9 cellular contexts compared by ENCODE assay signal in the genomic region with DNA sequence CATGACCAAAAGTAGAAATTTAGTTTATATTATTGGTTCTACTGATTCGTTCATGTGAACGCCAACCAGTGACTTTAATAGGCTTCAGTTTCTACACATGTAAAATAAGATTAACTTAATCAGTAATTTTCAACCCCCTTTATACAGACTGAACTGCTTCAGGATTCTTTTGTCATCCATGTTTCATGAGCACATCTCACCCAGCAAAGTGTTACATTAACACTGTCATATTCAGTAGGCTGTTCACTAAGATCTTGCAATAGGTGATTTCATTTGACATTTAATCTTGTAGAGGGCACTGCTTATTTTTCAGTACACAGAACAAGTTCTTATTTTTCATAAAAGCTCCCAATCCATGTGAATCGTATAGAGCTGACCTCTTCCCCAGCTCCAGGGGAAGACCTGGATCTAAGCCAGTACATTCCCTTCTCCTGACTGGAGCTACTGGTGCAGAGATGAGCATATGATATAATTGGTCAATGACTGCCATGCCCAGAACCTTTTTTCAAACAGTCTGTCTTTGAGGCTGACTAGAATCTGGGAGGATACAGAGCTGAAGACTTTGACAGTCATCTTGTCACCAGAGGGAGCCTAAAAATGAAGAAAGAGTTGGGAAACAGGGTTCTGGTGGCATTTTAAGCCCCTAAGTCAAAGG.
DNase-seq lines count a peak whose midpoint lies in the region; ATAC-seq and TF ChIP-seq lines count a peak whose summit lies in the region.
"Had no signal": no experiment of that assay in that cellular context is flagged by ENCODE, and none has a peak within 500 bp of the region (broad histone marks: within the 10 kb centered on the region; RNA-seq: fewer than 3 reads in every experiment).

No MANE protein-coding gene starts in this region.

- TF ChIP-seq CTCF in AG04450 (IDR thresholded peaks at IDR 0.05; ENCODE audit: low read depth, low read length) (no peak), esophagus muscularis mucosa (IDR thresholded peaks at IDR 0.05) (no peak)

- H3K27ac ChIP-seq in AG04450 (ENCODE audit: low read depth, low read length) (peak overlapping the region; percentile 81), esophagus muscularis mucosa (replicated peaks in 1 of 4) (peak overlapping the region in 1 of 4 donors; percentile 17)

- DNase-seq in AG04450 (ENCODE audit: low read depth, low spot score), result peak; percentile 85
- peak; percentile 96 for DNase-seq in HS-5 (ENCODE audit: low read depth)
- peak; percentile 71 for DNase-seq in amniotic stem cell (lab: John Stamatoyannopoulos, UW)
- peak; percentile 94 for DNase-seq in iris pigment epithelial cell (ENCODE audit: low read depth)
- no peak for DNase-seq in NCI-H187 treated with DMSO at 0.1 percent for 48 hours (lab: John Stamatoyannopoulos, UW)
- DNase-seq in esophagus muscularis mucosa (ENCODE audit: extremely low spot score), result no peak
- no peak for DNase-seq in activated effector memory CD4-positive, alpha-beta T cell treated with Interleukin-2 at 50 U/mL for 16 hours
- DNase-seq: DMS79 treated with DMSO at 0.1 percent for 48 hours had no signal

- ATAC-seq in GM18519 (IDR thresholded peaks at IDR 0.05; ENCODE audit: low FRiP score, unreplicated experiment), result no peak

- H3K27me3 ChIP-seq in AG04450 (ENCODE audit: control insufficient read depth, insufficient read depth, low read length) (no peaks in the 10 kb centered on the region), esophagus muscularis mucosa (no peaks in the 10 kb centered on the region)

- H3K4me1 ChIP-seq in esophagus muscularis mucosa, result peaks cover 12 to 20% (median 14%) of the 10 kb centered on the region in 4 donors

- TF ChIP-seq POLR2A in esophagus muscularis mucosa (IDR thresholded peaks at IDR 0.05; ENCODE audit: low read depth), result no peak

- CTCF ChIA-PET in AG04450 (lab: Charles Lee), result interaction anchor here (0.6 to 3.8 kb wide), 4 partner anchors 64 to 373 kb away, joined by 3 to 17 read pairs (median 13); no protein-coding TSS in a partner anchor

- intact Hi-C loops in esophagus muscularis mucosa (cut with DNase I), result no loop called here

- POLR2A ChIA-PET in AG04450 (lab: Yijun Ruan, JAX), result interaction anchor here (0.8 to 1.6 kb wide), 7 partner anchors 10 to 58 kb away, joined by 3 to 5 read pairs (median 4); no protein-coding TSS in a partner anchor

- 72% methylated on average over 3 of the region's 3 CpGs for WGBS in esophagus muscularis mucosa

- H3K4me3 ChIP-seq in AG04450 (ENCODE audit: low read depth, low read length) (no peak overlapping the region), esophagus muscularis mucosa (no peak overlapping the region)

- H3K9me3 ChIP-seq in AG04450 (ENCODE audit: control insufficient read depth, insufficient read depth, low read length) (no peaks in the 10 kb centered on the region; the same call in 1 of the 2 replicates), esophagus muscularis mucosa (no peaks in the 10 kb centered on the region)

- no peak for TF ChIP-seq EP300 in esophagus muscularis mucosa (IDR thresholded peaks at IDR 0.05)

- H3K36me3 ChIP-seq in esophagus muscularis mucosa, result no peaks in the 10 kb centered on the region

Comparison
In these comparisons a context has a peak if more than half of its experiments do, and no peak if none do; other contexts are left out.
1. DNase-seq: peak in AG04450 (single experiment), HS-5 (single experiment), amniotic stem cell (single experiment) and iris pigment epithelial cell (single experiment); none in NCI-H187 treated with DMSO at 0.1 percent for 48 hours (single experiment), esophagus muscularis mucosa (single experiment) and activated effector memory CD4-positive, alpha-beta T cell treated with Interleukin-2 at 50 U/mL for 16 hours (single experiment).